9 cellular contexts compared by ENCODE assay signal in genomic region chr1:154995301-154995983, GRCh38. TPM values are rescaled to one million over a fixed set of nuclear protein-coding genes. Genes with fewer than 3 reads are reported as not detected.
A peak's percentile ranks its signal among the peaks of the same experiment; 100 is the strongest.
DNase-seq lines count a peak whose midpoint lies in the region; ATAC-seq, FAIRE-seq and TF ChIP-seq lines count a peak whose summit lies in the region.
"Not testable (repeated sequence)": the region's sequence is repeated elsewhere in the genome, so short reads cannot be mapped to it uniquely, and the experiment has no call there.
"Had no signal": no experiment of that assay in that cellular context is flagged by ENCODE, and none has a peak within 500 bp of the region (broad histone marks: within the 10 kb centered on the region; RNA-seq: fewer than 3 reads in every experiment).

No MANE protein-coding gene starts in this region.

- H4K20me1 ChIP-seq in astrocyte (ENCODE audit: insufficient read depth, low read length): not testable (repeated sequence)

- H3K27me3 Mint-ChIP-seq in astrocyte (ENCODE audit: low read depth, unreplicated experiment): not testable (repeated sequence)

- not testable (repeated sequence) for H3K27me3 ChIP-seq in SJSA1 (replicated peaks); astrocyte (ENCODE audit: insufficient read depth, low read length); lower lobe of right lung (ENCODE audit: low read depth); spleen (replicated peaks in 1 of 7)

- not testable (repeated sequence) for H3K9me3 ChIP-seq in SJSA1 (replicated peaks); astrocyte (ENCODE audit: insufficient read depth, low read depth, low read length); lower lobe of right lung; spleen

- H3K4me2 ChIP-seq in astrocyte (ENCODE audit: low read length): not testable (repeated sequence)

- H3K79me2 ChIP-seq in astrocyte (ENCODE audit: insufficient read depth, low read length): not testable (repeated sequence)

- not testable (repeated sequence) for H3K9me3 Mint-ChIP-seq in astrocyte (ENCODE audit: unreplicated experiment)

- H3K4me1 ChIP-seq in SJSA1 (replicated peaks) (peaks cover 25% of the 10 kb centered on the region), astrocyte (ENCODE audit: insufficient read depth, low read length) (peaks cover 16% of the 10 kb centered on the region), lower lobe of right lung (peaks cover 34% of the 10 kb centered on the region), spleen (peaks cover 16 to 53% (median 31%) of the 10 kb centered on the region in 6 donors)

- not testable (repeated sequence) for H3K36me3 Mint-ChIP-seq in astrocyte (ENCODE audit: low read depth, unreplicated experiment)

- H3K4me1 Mint-ChIP-seq in astrocyte (ENCODE audit: low read depth, unreplicated experiment): peaks cover 32% of the 10 kb centered on the region

- H3K4me3 Mint-ChIP-seq in astrocyte (ENCODE audit: unreplicated experiment): peak overlapping the region; percentile 2

- DNase-seq in AML-193 (lab: John Stamatoyannopoulos, UW) (peak; percentile 25 to 31), H4 (ENCODE audit: low spot score) (peak; percentile 81), NCI-H2107 treated with DMSO at 0.1 percent for 48 hours (lab: John Stamatoyannopoulos, UW; ENCODE audit: unreplicated experiment) (peak; percentile 37), SJSA1 (ENCODE audit: low read depth in 1 of 2, low spot score in 2 of 2) (peak; percentile 53 to 77), astrocyte (ENCODE audit: low read depth) (peak; percentile 75), fibroblast of mammary gland (ENCODE audit: low read depth) (peak; percentile 86), lower lobe of right lung (peak; percentile 50), spleen (peak; percentile 32)

- not testable (repeated sequence) for H3K4me3 ChIP-seq in SJSA1; astrocyte (ENCODE audit: insufficient read depth, low read depth, low read length); fibroblast of mammary gland (ENCODE audit: control insufficient read depth, low read depth, low read length); lower lobe of right lung; spleen

- not testable (repeated sequence) for H3K36me3 ChIP-seq in SJSA1; astrocyte (ENCODE audit: insufficient read depth, low read length)
- H3K36me3 ChIP-seq in lower lobe of right lung: peaks cover 13% of the 10 kb centered on the region
- peaks cover 0 to 32% (median 11%) of the 10 kb centered on the region in 6 donors for H3K36me3 ChIP-seq in spleen

- not testable (repeated sequence) for FAIRE-seq in astrocyte (lab: Jason Lieb, UNC)

- WGBS in spleen, 5 donors: 61 to 70% (median 69%) methylated on average over 12 to 13 of the region's 13 CpGs

- TF ChIP-seq CTCF in astrocyte (IDR thresholded peaks at IDR 0.05; ENCODE audit: insufficient read depth, low read depth, low read length): peak; percentile 68
- peak; percentile 46 for TF ChIP-seq CTCF in fibroblast of mammary gland (conservative IDR thresholded peaks at IDR 0.05; ENCODE audit: control insufficient read depth, insufficient read depth, low read depth, low read length)
- TF ChIP-seq CTCF in lower lobe of right lung (IDR thresholded peaks at IDR 0.05): peak; percentile 39
- peak in 7 of 11 experiments; percentile 25 to 45 (median 35) for TF ChIP-seq CTCF in spleen (IDR thresholded peaks at IDR 0.05 in 8 of 11, conservative IDR thresholded peaks at IDR 0.05 in 3 of 11)

- not testable (repeated sequence) for H3K27ac ChIP-seq in SJSA1; astrocyte (ENCODE audit: low read depth, low read length); lower lobe of right lung; spleen

- H3K27ac Mint-ChIP-seq in astrocyte (ENCODE audit: unreplicated experiment): peak overlapping the region; percentile 82

- H2AFZ ChIP-seq in astrocyte (ENCODE audit: low read depth, low read length): not testable (repeated sequence)

- H3K9ac ChIP-seq in astrocyte (ENCODE audit: low read length): not testable (repeated sequence)

- TF ChIP-seq POLR2A in spleen (IDR thresholded peaks at IDR 0.05): not testable (repeated sequence)

- not testable (repeated sequence) for ATAC-seq in lower lobe of right lung

- intact Hi-C loops in lower lobe of right lung (cut with DNase I); spleen (cut with DNase I; ENCODE audit: low total_unique reads): not testable (repeated sequence)

RNA-seq across cellular contexts. Expression of gene LENEP, which starts 2.1 kb away (rescaled TPM):
- total RNA-seq in H4 (2014; rRNA removed; shearing (Covaris generic)): not detected in 2 replicates
- total RNA-seq in SJSA1 (2014; rRNA removed; shearing (Covaris generic)): not detected in 2 replicates
- 0.99 TPM in 1 of 2 replicates, not detected in the other for total RNA-seq in astrocyte
- total RNA-seq in lower lobe of right lung: not detected
- total RNA-seq in spleen: under 1 TPM in 1 of 7 donors, not detected in 6; 0.60 TPM
- not detected for polyA plus RNA-seq in spleen
- total RNA-seq: mesenteric fat pad had no signal

RNA-seq across cellular contexts. Expression of gene ZBTB7B, which starts 7.2 kb away (rescaled TPM):
- 8.3 and 10.6 TPM in 2 replicates for total RNA-seq in H4 (2014; rRNA removed; shearing (Covaris generic))
- 15.3 and 24.5 TPM in 2 replicates for total RNA-seq in SJSA1 (2014; rRNA removed; shearing (Covaris generic))
- total RNA-seq in astrocyte (46.1 and 47.5 TPM in 2 replicates), lower lobe of right lung (72.0 TPM), spleen (10 to 100 TPM; 44.0 to 88.9 (median 68.8) TPM)
- polyA plus RNA-seq in spleen: 10 to 100 TPM; 11.1 to 38.6 (median 13.4) TPM

RNA-seq across cellular contexts. Expression of gene FLAD1, which starts 12.3 kb away (rescaled TPM):
- total RNA-seq in H4 (2014; rRNA removed; shearing (Covaris generic)): 31.4 and 37.9 TPM in 2 replicates
- 15.4 and 23.7 TPM in 2 replicates for total RNA-seq in SJSA1 (2014; rRNA removed; shearing (Covaris generic))
- total RNA-seq in astrocyte: 46.6 and 51.5 TPM in 2 replicates
- total RNA-seq in lower lobe of right lung: 31.9 TPM
- 10 to 100 TPM; 27.1 to 35.8 (median 30.3) TPM for total RNA-seq in spleen
- 10 to 100 TPM; 31.9 to 43.4 (median 40.1) TPM for polyA plus RNA-seq in spleen

RNA-seq across cellular contexts. Expression of gene CKS1B, which starts 21.0 kb away (rescaled TPM):
- total RNA-seq in H4 (2014; rRNA removed; shearing (Covaris generic)): 170 and 248 TPM in 2 replicates
- total RNA-seq in SJSA1 (2014; rRNA removed; shearing (Covaris generic)): 290 and 338 TPM in 2 replicates
- total RNA-seq in astrocyte (36.5 and 37.9 TPM in 2 replicates), lower lobe of right lung (28.5 TPM), spleen (10 to 100 TPM; 15.7 to 42.5 (median 27.2) TPM)
- 10 to 100 TPM; 17.0 to 51.5 (median 43.2) TPM for polyA plus RNA-seq in spleen

RNA-seq across cellular contexts. Expression of gene SHC1, which starts 24.9 kb away (rescaled TPM):
- total RNA-seq in H4 (2014; rRNA removed; shearing (Covaris generic)): 163 and 170 TPM in 2 replicates
- 101 and 155 TPM in 2 replicates for total RNA-seq in SJSA1 (2014; rRNA removed; shearing (Covaris generic))
- 391 and 397 TPM in 2 replicates for total RNA-seq in astrocyte
- 94.8 TPM for total RNA-seq in lower lobe of right lung
- 100 to 1,000 TPM in 4 of 7 donors, 10 to 100 TPM in 3; 63.4 to 133 (median 108) TPM for total RNA-seq in spleen
- 10 to 100 TPM; 36.8 to 49.8 (median 48.6) TPM for polyA plus RNA-seq in spleen

Comparison
In these comparisons a context has a peak if more than half of its experiments do, and no peak if none do; other contexts are left out.
1. DNase-seq: peak in every context shown above with its lines; median percentile 86 in fibroblast of mammary gland; 81 in H4; 75 in astrocyte; 65 in SJSA1; 50 in lower lobe of right lung; 37 in NCI-H2107 treated with DMSO at 0.1 percent for 48 hours; 32 in spleen; 28 in AML-193.